ENCODE assay signal across 20 cellular contexts in the genomic region with DNA sequence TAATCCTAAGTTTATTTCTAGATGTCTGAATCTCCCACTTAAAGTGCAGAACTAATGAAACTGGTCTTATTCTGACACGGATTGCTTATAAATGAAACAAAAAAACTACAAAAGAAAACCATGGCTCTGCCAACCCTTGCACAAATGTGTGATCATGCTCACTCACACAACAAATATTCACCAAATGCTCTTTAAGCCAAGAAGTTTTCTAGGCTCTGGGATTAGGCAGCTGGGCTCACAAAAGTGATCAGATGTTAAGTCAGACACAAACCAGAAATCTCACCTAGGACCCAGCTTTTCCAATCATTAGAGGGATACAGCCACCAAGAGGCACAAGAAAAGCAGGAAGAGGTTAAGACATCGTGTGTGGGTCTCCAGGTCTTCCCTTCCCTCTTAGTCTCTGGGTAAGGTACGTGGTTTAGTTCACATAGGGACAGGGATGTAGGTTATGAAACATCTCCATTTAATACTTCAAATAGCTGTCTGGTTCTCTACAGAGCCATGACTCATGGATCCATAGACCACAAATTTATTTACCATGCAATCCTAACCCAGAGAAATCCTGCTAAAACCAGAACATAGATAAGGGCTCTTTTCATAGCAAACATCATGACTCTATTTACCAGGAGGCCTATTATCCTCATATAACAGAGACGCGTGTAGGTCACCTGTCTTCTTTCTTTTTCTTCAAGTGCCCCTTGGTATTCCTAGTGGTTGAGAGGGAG.
DNase-seq lines count a peak whose midpoint lies in the region; ATAC-seq, FAIRE-seq and TF ChIP-seq lines count a peak whose summit lies in the region.
"Had no signal": no experiment of that assay in that cellular context is flagged by ENCODE, and none has a peak within 500 bp of the region (broad histone marks: within the 10 kb centered on the region; RNA-seq: fewer than 3 reads in every experiment).

No MANE protein-coding gene starts in this region.

- no peak overlapping the region for H3K4me3 ChIP-seq in AG09309 (ENCODE audit: control insufficient read depth, low read depth, low read length)
- no peak overlapping the region for H3K4me3 ChIP-seq in astrocyte (ENCODE audit: insufficient read depth, low read depth, low read length)
- H3K4me3 ChIP-seq in foreskin fibroblast (ENCODE audit: low read depth in 1 of 2, low read length in 2 of 2): no peak overlapping the region
- H3K4me3 ChIP-seq in SJCRH30: no peak overlapping the region
- H3K4me3 ChIP-seq: dorsolateral prefrontal cortex, esophagus muscularis mucosa, testis had no signal

- DNase-seq in AG09309 (ENCODE audit: low read depth) (peak; percentile 51), LHCN-M2 (ENCODE audit: low read depth) (peak; percentile 61), astrocyte (ENCODE audit: low read depth) (peak; percentile 90), foreskin fibroblast (peak; percentile 55 to 76), type B pancreatic cell (ENCODE audit: extremely low spot score, unreplicated experiment) (no peak), SJCRH30 (no peak)
- DNase-seq in activated T-cell treated with anti-CD3 and anti-CD28 coated beads, Interleukin-2, amount 50 U/mL, for 48 hours: no peak
- DNase-seq: dorsolateral prefrontal cortex; MM.1S; NCI-H345; stimulated activated CD4-positive, alpha-beta T cell treated with anti-CD3 and anti-CD28 coated beads, Interleukin-4, amount 100 ng/mL, for 24 hours; stimulated activated CD8-positive, alpha-beta memory T cell treated with anti-CD3 and anti-CD28 coated beads, Interleukin-4, amount 100 ng/mL, for 48 hours; testis had no signal

- no peak overlapping the region for H2AFZ ChIP-seq in astrocyte (ENCODE audit: low read depth, low read length)

- H3K36me3 Mint-ChIP-seq in astrocyte (ENCODE audit: low read depth, unreplicated experiment) (peaks cover 6% of the 10 kb centered on the region), type B pancreatic cell (peaks cover 25% of the 10 kb centered on the region)

- H3K4me1 Mint-ChIP-seq in astrocyte (ENCODE audit: low read depth, unreplicated experiment) (no peaks in the 10 kb centered on the region), type B pancreatic cell (ENCODE audit: unreplicated experiment) (peaks cover 6% of the 10 kb centered on the region)
- H3K4me1 Mint-ChIP-seq: B cell had no signal

- H3K9me3 ChIP-seq in astrocyte (ENCODE audit: insufficient read depth, low read depth, low read length) (peaks cover 11% of the 10 kb centered on the region), SJCRH30 (replicated peaks) (peaks cover 6% of the 10 kb centered on the region; the same call in 1 of the 2 replicates)
- H3K9me3 ChIP-seq: testis had no signal

- H3K36me3 ChIP-seq in astrocyte (ENCODE audit: insufficient read depth, low read length) (no peaks in the 10 kb centered on the region), SJCRH30 (no peaks in the 10 kb centered on the region)
- H3K36me3 ChIP-seq: esophagus muscularis mucosa had no signal

- H3K9ac ChIP-seq in astrocyte (ENCODE audit: low read length): no peak overlapping the region

- H3K4me3 Mint-ChIP-seq in astrocyte (ENCODE audit: unreplicated experiment): no peak overlapping the region
- H3K4me3 Mint-ChIP-seq in type B pancreatic cell: no peak overlapping the region
- H3K4me3 Mint-ChIP-seq: B cell had no signal

- H3K27ac Mint-ChIP-seq in astrocyte (ENCODE audit: unreplicated experiment) (no peak overlapping the region), type B pancreatic cell (no peak overlapping the region)
- H3K27ac Mint-ChIP-seq: activated T-helper 2 cell treated with anti-CD3 and anti-CD28 coated beads, Interferon-gamma antibody, Interleukin-2, Interleukin-4, amounts not matched to agents 10 μg/mL and 5 μg/mL and 100 μg/mL, durations not matched to agents 14 hours and 24 hours and 36 hours; B cell had no signal

- H3K27me3 ChIP-seq in astrocyte (ENCODE audit: insufficient read depth, low read length) (no peaks in the 10 kb centered on the region), SJCRH30 (no peaks in the 10 kb centered on the region)
- H3K27me3 ChIP-seq: dorsolateral prefrontal cortex, esophagus muscularis mucosa, testis had no signal

- H3K4me2 ChIP-seq in astrocyte (ENCODE audit: low read length): no peak overlapping the region

- no peaks in the 10 kb centered on the region for H3K79me2 ChIP-seq in astrocyte (ENCODE audit: insufficient read depth, low read length)

- H3K4me1 ChIP-seq in astrocyte (ENCODE audit: insufficient read depth, low read length) (peaks cover 8% of the 10 kb centered on the region), SJCRH30 (no peaks in the 10 kb centered on the region)
- H3K4me1 ChIP-seq: testis had no signal

- no peak for ATAC-seq in GM21619 (IDR thresholded peaks at IDR 0.05; ENCODE audit: unreplicated experiment)
- ATAC-seq: HCT116, left lobe of liver had no signal

- no peak for FAIRE-seq in astrocyte (lab: Jason Lieb, UNC)
- FAIRE-seq: GM18507 had no signal

- peak overlapping the region; percentile 15 for H3K27ac ChIP-seq in astrocyte (ENCODE audit: low read depth, low read length)
- no peak overlapping the region for H3K27ac ChIP-seq in SJCRH30
- H3K27ac ChIP-seq: dorsolateral prefrontal cortex, esophagus muscularis mucosa, testis had no signal

- TF ChIP-seq CTCF in AG09309 (IDR thresholded peaks at IDR 0.05; ENCODE audit: control insufficient read depth, insufficient read depth, low read depth, low read length, missing control alignments) (no peak), astrocyte (IDR thresholded peaks at IDR 0.05; ENCODE audit: insufficient read depth, low read depth, low read length) (no peak), foreskin fibroblast (IDR thresholded peaks at IDR 0.05; ENCODE audit: low read depth, low read length) (no peak), type B pancreatic cell (conservative IDR thresholded peaks at IDR 0.05) (no peak)

- no peaks in the 10 kb centered on the region for H3K27me3 Mint-ChIP-seq in astrocyte (ENCODE audit: low read depth, unreplicated experiment)
- no peaks in the 10 kb centered on the region for H3K27me3 Mint-ChIP-seq in type B pancreatic cell
- H3K27me3 Mint-ChIP-seq: B cell had no signal

- H3K9me3 Mint-ChIP-seq in astrocyte (ENCODE audit: unreplicated experiment) (peaks cover 24% of the 10 kb centered on the region), type B pancreatic cell (peaks cover 23% of the 10 kb centered on the region)

- H4K20me1 ChIP-seq in astrocyte (ENCODE audit: insufficient read depth, low read length): no peaks in the 10 kb centered on the region

Comparison
In these comparisons a context has a peak if more than half of its experiments do, and no peak if none do; other contexts are left out.
1. DNase-seq: peak in AG09309 (single experiment), LHCN-M2 (single experiment), astrocyte (single experiment) and foreskin fibroblast (2 of 2); none in type B pancreatic cell (single experiment), SJCRH30 (0 of 2) and activated T-cell treated with anti-CD3 and anti-CD28 coated beads, Interleukin-2, amount 50 U/mL, for 48 hours (0 of 2).